Comparison of ENCODE assay signal across 24 cellular contexts in the genomic region with DNA sequence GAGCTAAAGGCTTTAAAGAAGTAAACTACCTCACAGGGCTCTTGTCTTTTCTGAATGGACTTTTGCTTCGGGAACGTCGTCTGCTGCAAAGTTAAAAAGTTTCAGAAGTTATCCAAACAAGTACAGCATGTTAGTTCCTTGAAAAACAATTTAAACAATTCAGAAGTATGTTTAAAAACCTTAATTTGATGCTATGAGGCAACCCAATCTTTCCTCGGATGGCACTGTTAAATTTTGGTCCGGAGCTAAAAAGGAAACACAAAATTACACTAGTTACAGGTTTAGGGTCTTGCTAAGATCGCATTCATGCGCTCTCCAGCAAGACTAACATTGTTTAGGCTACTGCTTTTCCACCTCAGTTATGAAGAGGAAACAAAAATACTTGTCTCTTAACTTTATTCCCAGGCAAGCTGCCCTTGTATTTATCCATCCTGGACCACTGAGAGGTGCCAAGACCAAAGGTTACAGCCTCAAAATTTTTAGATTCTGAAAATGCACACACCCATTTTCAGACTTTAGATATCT. TPM values are rescaled to one million over a fixed set of nuclear protein-coding genes. Genes with fewer than 3 reads are reported as not detected.
DNase-seq lines count a peak whose midpoint lies in the region; ATAC-seq, FAIRE-seq and TF ChIP-seq lines count a peak whose summit lies in the region.
"Had no signal": no experiment of that assay in that cellular context is flagged by ENCODE, and none has a peak within 500 bp of the region (broad histone marks: within the 10 kb centered on the region; RNA-seq: fewer than 3 reads in every experiment).

No MANE protein-coding gene starts in this region.

- peaks cover 92% of the 10 kb centered on the region for H3K79me2 ChIP-seq in K562 (ENCODE audit: control insufficient read depth, insufficient read depth, low read length)
- peaks cover 97% of the 10 kb centered on the region for H3K79me2 ChIP-seq in osteoblast (ENCODE audit: insufficient read depth, low read length)

- H3K4me1 ChIP-seq in K562 (replicated peaks in 1 of 2; ENCODE audit: control insufficient read depth in 2 of 2, insufficient read depth in 2 of 2, low read length in 2 of 2): no peaks in the 10 kb centered on the region
- peaks cover 21% of the 10 kb centered on the region for H3K4me1 ChIP-seq in osteoblast (ENCODE audit: insufficient read depth, low read length)

- H3K4me2 ChIP-seq in K562 (ENCODE audit: insufficient read depth, low read length): no peak overlapping the region
- peak overlapping the region; percentile 3 for H3K4me2 ChIP-seq in osteoblast (ENCODE audit: insufficient read depth, low read length)
- H3K4me2 ChIP-seq: BLaER1 treated with 17β-estradiol and CSF1 and Interleukin-3, amounts not matched to agents 10 nM and 100 nM had no signal

- H4K20me1 ChIP-seq in K562 (replicated peaks; ENCODE audit: control insufficient read depth, insufficient read depth, low read length) (peaks cover 29% of the 10 kb centered on the region), osteoblast (ENCODE audit: insufficient read depth, low read length) (peaks cover 73% of the 10 kb centered on the region)

- no peak for TF ChIP-seq CTCF in activated CD8-positive, alpha-beta T cell treated with anti-CD3 and anti-CD28 coated beads for 36 hours (IDR thresholded peaks at IDR 0.05)
- TF ChIP-seq CTCF in K562 (IDR thresholded peaks at IDR 0.05 in 2 of 3, conservative IDR thresholded peaks at IDR 0.05 in 1 of 3; ENCODE audit: insufficient read depth in 2 of 3, low read depth in 1 of 3, low read length in 3 of 3) (no peak), osteoblast (IDR thresholded peaks at IDR 0.05; ENCODE audit: extremely low read depth, low read depth, low read length) (no peak)

- H3K4me3 ChIP-seq in K562 (no peak overlapping the region), osteoblast (ENCODE audit: insufficient read depth, low read length) (no peak overlapping the region)
- H3K4me3 ChIP-seq: BLaER1 treated with 17β-estradiol and CSF1 and Interleukin-3, amounts not matched to agents 10 nM and 100 nM; Peyer's patch had no signal

- no peak overlapping the region for H3K4me3 Mint-ChIP-seq in activated CD8-positive, alpha-beta T cell treated with anti-CD3 and anti-CD28 coated beads for 36 hours
- H3K4me3 Mint-ChIP-seq in activated CD8-positive, alpha-beta T cell treated with anti-CD3 and anti-CD28 coated beads, Interleukin-2, amount 10 ng/mL, durations not matched to agents 7 days and 5 days: no peak overlapping the region
- H3K4me3 Mint-ChIP-seq: H9 had no signal

- ATAC-seq in activated CD8-positive, alpha-beta T cell treated with anti-CD3 and anti-CD28 coated beads for 36 hours: no peak
- ATAC-seq in activated CD8-positive, alpha-beta T cell treated with anti-CD3 and anti-CD28 coated beads, Interleukin-2, amount 10 ng/mL, durations not matched to agents 7 days and 5 days: no peak
- ATAC-seq in K562: no peak
- no peak for ATAC-seq in GM21786 (IDR thresholded peaks at IDR 0.05; ENCODE audit: unreplicated experiment)
- ATAC-seq in HG02938 (IDR thresholded peaks at IDR 0.05; ENCODE audit: unreplicated experiment): no peak
- ATAC-seq: CD8-positive, alpha-beta T cell; SK-N-SH treated with all-trans-retinoic acid at 6 μM for 48 hours had no signal

- no peaks in the 10 kb centered on the region for H3K27me3 Mint-ChIP-seq in activated CD8-positive, alpha-beta T cell treated with anti-CD3 and anti-CD28 coated beads for 36 hours
- H3K27me3 Mint-ChIP-seq in activated CD8-positive, alpha-beta T cell treated with anti-CD3 and anti-CD28 coated beads, Interleukin-2, amount 10 ng/mL, durations not matched to agents 7 days and 5 days (ENCODE audit: low read depth): no peaks in the 10 kb centered on the region

- no peaks in the 10 kb centered on the region for H3K27me3 ChIP-seq in K562 (ENCODE audit: control insufficient read depth in 2 of 2, insufficient read depth in 2 of 2, low read length in 2 of 2)
- H3K27me3 ChIP-seq in osteoblast (ENCODE audit: insufficient read depth, low read length): no peaks in the 10 kb centered on the region
- H3K27me3 ChIP-seq: BLaER1 treated with 17β-estradiol and CSF1 and Interleukin-3, amounts not matched to agents 10 nM and 100 nM; Peyer's patch had no signal

- no peak for DNase-seq in activated CD8-positive, alpha-beta T cell treated with anti-CD3 and anti-CD28 coated beads for 36 hours
- no peak for DNase-seq in activated CD8-positive, alpha-beta T cell treated with anti-CD3 and anti-CD28 coated beads, Interleukin-2, amount 10 ng/mL, durations not matched to agents 7 days and 5 days
- DNase-seq in GM12892 (ENCODE audit: insufficient read length): no peak
- no peak for DNase-seq in K562 (ENCODE audit: extremely low read depth in 1 of 4, low spot score in 3 of 4)
- DNase-seq in osteoblast (ENCODE audit: insufficient read length, low spot score, missing footprints): no peak
- no peak for DNase-seq in NCI-H345 treated with DMSO at 0.1 percent for 48 hours (lab: John Stamatoyannopoulos, UW; ENCODE audit: unreplicated experiment)
- DNase-seq: Calu3; CD8-positive, alpha-beta T cell; DMS153; H9; KBM-7; NCI-H1105; NCI-H1694; NCI-H2081; NCI-H2171; NCI-H345; NCI-H524 treated with DMSO at 0.1 percent for 48 hours; NCI-H82; Peyer's patch had no signal

- H3K9me3 Mint-ChIP-seq in activated CD8-positive, alpha-beta T cell treated with anti-CD3 and anti-CD28 coated beads for 36 hours: no peaks in the 10 kb centered on the region
- no peaks in the 10 kb centered on the region for H3K9me3 Mint-ChIP-seq in activated CD8-positive, alpha-beta T cell treated with anti-CD3 and anti-CD28 coated beads, Interleukin-2, amount 10 ng/mL, durations not matched to agents 7 days and 5 days (ENCODE audit: insufficient read depth)
- H3K9me3 Mint-ChIP-seq: CD8-positive, alpha-beta T cell; H9 had no signal

- POLR2A ChIA-PET in activated CD8-positive, alpha-beta T cell treated with anti-CD3 and anti-CD28 coated beads for 36 hours (lab: Charles Lee): interaction anchor here (1.0 to 36.9 kb wide), 4 partner anchors 2 to 157 kb away, joined by 3 to 1214 read pairs (median 608); partner anchors contain the start of genes NFS1, RBM39 and ROMO1
- POLR2A ChIA-PET in activated CD8-positive, alpha-beta T cell treated with anti-CD3 and anti-CD28 coated beads, Interleukin-2, amount 10 ng/mL, durations not matched to agents 7 days and 5 days (lab: Charles Lee): interaction anchor here (0.6 to 3.2 kb wide), 9 partner anchors 8 to 1280 kb away, joined by 3 to 13 read pairs (median 4); no protein-coding TSS in a partner anchor
- POLR2A ChIA-PET in K562 (lab: Yijun Ruan, JAX): interaction anchor here (0.6 to 7.4 kb wide), 10 partner anchors 8 to 155 kb away, joined by 3 to 99 read pairs (median 4); partner anchors contain the start of gene RBM39

- H3K27ac ChIP-seq in K562 (ENCODE audit: extremely low read depth, low read depth, low read length) (no peak overlapping the region), osteoblast (ENCODE audit: low read depth, low read length) (peak overlapping the region; percentile 5)
- H3K27ac ChIP-seq: 22Rv1; BLaER1 treated with 17β-estradiol and CSF1 and Interleukin-3, amounts not matched to agents 10 nM and 100 nM; Peyer's patch had no signal

- FAIRE-seq in GM12892 (lab: Jason Lieb, UNC) (no peak), K562 (lab: Jason Lieb, UNC) (peak; percentile 35)

- no peak for TF ChIP-seq RAD21 in K562 (CRISPR knock-in tag; conservative IDR thresholded peaks at IDR 0.05 in 1 of 2, IDR thresholded peaks at IDR 0.05 in 1 of 2)

- no TSS peak for BruUV-seq in K562 (replicated peaks; lab: Mats Ljungman, UMichigan)

- in situ Hi-C loops in K562 (cut with MboI): no loop called here

- H3K4me1 Mint-ChIP-seq in activated CD8-positive, alpha-beta T cell treated with anti-CD3 and anti-CD28 coated beads for 36 hours (ENCODE audit: low read depth): peaks cover 53% of the 10 kb centered on the region
- H3K4me1 Mint-ChIP-seq in activated CD8-positive, alpha-beta T cell treated with anti-CD3 and anti-CD28 coated beads, Interleukin-2, amount 10 ng/mL, durations not matched to agents 7 days and 5 days (ENCODE audit: low read depth): peaks cover 42% of the 10 kb centered on the region

- CTCF ChIA-PET in activated CD8-positive, alpha-beta T cell treated with anti-CD3 and anti-CD28 coated beads for 36 hours (lab: Charles Lee): interaction anchor here (1.6 to 3.3 kb wide), 2 partner anchors 10 to 13 kb away, joined by 7 to 11 read pairs; partner anchors contain the start of gene RBM39
- CTCF ChIA-PET in activated CD8-positive, alpha-beta T cell treated with anti-CD3 and anti-CD28 coated beads, Interleukin-2, amount 10 ng/mL, durations not matched to agents 7 days and 5 days (lab: Charles Lee): interaction anchor here (1.0 to 1.9 kb wide), 4 partner anchors 10 to 155 kb away, joined by 4 to 6 read pairs (median 4); no protein-coding TSS in a partner anchor
- CTCF ChIA-PET in K562 (lab: Yijun Ruan, JAX; ENCODE audit: low intra/inter-chr PET ratio): no interaction called here

- TF ChIP-seq POLR2A in GM12892 (IDR thresholded peaks at IDR 0.05; ENCODE audit: low read depth, low read length): peak; percentile 61
- no peak for TF ChIP-seq POLR2A in K562 (conservative IDR thresholded peaks at IDR 0.05)

- H3K27ac Mint-ChIP-seq in activated CD8-positive, alpha-beta T cell treated with anti-CD3 and anti-CD28 coated beads for 36 hours: peak overlapping the region; percentile 3
- H3K27ac Mint-ChIP-seq in activated CD8-positive, alpha-beta T cell treated with anti-CD3 and anti-CD28 coated beads, Interleukin-2, amount 10 ng/mL, durations not matched to agents 7 days and 5 days: no peak overlapping the region
- H3K27ac Mint-ChIP-seq: CD8-positive, alpha-beta T cell had no signal

- 97% methylated on average over 7 of the region's 7 CpGs for WGBS in K562 (ENCODE audit: insufficient coverage, low coverage, missing lambda C conversion rate)

- H3K9me3 ChIP-seq in K562 (replicated peaks; ENCODE audit: control insufficient read depth, insufficient read depth, low read depth, low read length) (no peaks in the 10 kb centered on the region), osteoblast (ENCODE audit: low read depth, low read length) (no peaks in the 10 kb centered on the region)
- H3K9me3 ChIP-seq: BLaER1 treated with 17β-estradiol and CSF1 and Interleukin-3, amounts not matched to agents 10 nM and 100 nM; Peyer's patch had no signal

- H3K9me1 ChIP-seq in K562 (ENCODE audit: control insufficient read depth, insufficient read depth, low read length): no peaks in the 10 kb centered on the region

- no peak overlapping the region for H3K9ac ChIP-seq in K562 (ENCODE audit: insufficient read depth in 1 of 2, low read depth in 2 of 2, low read length in 2 of 2)
- H3K9ac ChIP-seq: BLaER1 treated with 17β-estradiol and CSF1 and Interleukin-3, amounts not matched to agents 10 nM and 100 nM had no signal

- TF ChIP-seq EP300 in K562 (IDR thresholded peaks at IDR 0.05; ENCODE audit: low read length): no peak

- no peak overlapping the region for H2AFZ ChIP-seq in K562 (ENCODE audit: low read depth, low read length)
- no peak overlapping the region for H2AFZ ChIP-seq in osteoblast (ENCODE audit: low read length)

- peaks cover 76% of the 10 kb centered on the region for H3K36me3 Mint-ChIP-seq in activated CD8-positive, alpha-beta T cell treated with anti-CD3 and anti-CD28 coated beads for 36 hours (ENCODE audit: low read depth)
- peaks cover 70% of the 10 kb centered on the region for H3K36me3 Mint-ChIP-seq in activated CD8-positive, alpha-beta T cell treated with anti-CD3 and anti-CD28 coated beads, Interleukin-2, amount 10 ng/mL, durations not matched to agents 7 days and 5 days (ENCODE audit: low read depth)

- H3K36me3 ChIP-seq in K562 (ENCODE audit: control insufficient read depth, insufficient read depth, low read length) (peaks cover 98% of the 10 kb centered on the region), osteoblast (ENCODE audit: insufficient read depth, low read length) (peaks cover 95% of the 10 kb centered on the region)

- intact Hi-C loops in activated CD8-positive, alpha-beta T cell treated with anti-CD3 and anti-CD28 coated beads for 36 hours (cut with micrococcal nuclease): no loop called here
- intact Hi-C loops in K562 (cut with micrococcal nuclease): no loop called here

RNA-seq across cellular contexts. Expression of gene RBM39, which starts 12.7 kb away (rescaled TPM):
- total RNA-seq in activated CD8-positive, alpha-beta T cell treated with anti-CD3 and anti-CD28 coated beads for 36 hours: 100 to 1,000 TPM; 317 to 321 TPM
- 100 to 1,000 TPM; 333 to 358 TPM for total RNA-seq in activated CD8-positive, alpha-beta T cell treated with anti-CD3 and anti-CD28 coated beads, Interleukin-2, amount 10 ng/mL, durations not matched to agents 7 days and 5 days
- 234 TPM for polyA plus RNA-seq in GM12892 (2012; ENCODE audit: missing spikeins)
- 377 and 1,084 TPM in 2 replicates for total RNA-seq in K562 (2011; cell fraction: chromatin; rRNA removed; ENCODE audit: low replicate concordance)
- 154 and 218 TPM in 2 replicates for total RNA-seq in K562 (2011; cell fraction: nucleolus; rRNA removed)
- 345 and 673 TPM in 2 replicates for total RNA-seq in K562 (2011; cell fraction: nucleoplasm; rRNA removed)
- total RNA-seq in K562 (2014; rRNA removed): 241 and 314 TPM in 2 replicates
- total RNA-seq in K562 (2014; rRNA removed; fragmentation: Illumina TruSeq; extraction: Trizol): 305 and 330 TPM in 2 replicates
- total RNA-seq in K562 (2015; rRNA removed; fragmentation: Illumina TruSeq; extraction: Trizol): 297 and 319 TPM in 2 replicates
- total RNA-seq in K562 (2021): 241 and 250 TPM in 2 replicates
- 187 and 191 TPM in 2 replicates for polyA plus RNA-seq in K562 (2011; rRNA removed)
- 33.0 and 80.4 TPM in 2 replicates for polyA plus RNA-seq in K562 (2011; cell fraction: cytosol; rRNA removed)
- polyA plus RNA-seq in K562 (2011; cell fraction: nucleus; rRNA removed): 662 and 820 TPM in 2 replicates
- 185 and 194 TPM in 2 replicates for polyA plus RNA-seq in K562 (2012)
- polyA plus RNA-seq in K562 (2014; fragmentation: Illumina TruSeq; extraction: Trizol): 213 and 218 TPM in 2 replicates
- 100 to 1,000 TPM; 143 to 198 TPM for polyA plus RNA-seq in K562 (2014; fragmentation: Nextera tagmentation; extraction: Ambion mirVana)
- polyA plus RNA-seq in K562 (2014; rRNA removed): 212 and 228 TPM in 2 replicates
- 178 and 203 TPM in 2 replicates for polyA minus RNA-seq in K562 (2011; rRNA and poly(A)+ RNA removed)
- 67.8 and 77.2 TPM in 2 replicates for polyA minus RNA-seq in K562 (2011; cell fraction: cytosol; rRNA and poly(A)+ RNA removed)
- polyA minus RNA-seq in K562 (2011; cell fraction: nucleus; rRNA and poly(A)+ RNA removed): 241 and 336 TPM in 2 replicates
- 274 and 300 TPM in 2 replicates for total RNA-seq in osteoblast

RNA-seq across cellular contexts. Expression of gene ROMO1, which starts 30.1 kb away (rescaled TPM):
- 100 to 1,000 TPM; 146 to 148 TPM for total RNA-seq in activated CD8-positive, alpha-beta T cell treated with anti-CD3 and anti-CD28 coated beads for 36 hours
- total RNA-seq in activated CD8-positive, alpha-beta T cell treated with anti-CD3 and anti-CD28 coated beads, Interleukin-2, amount 10 ng/mL, durations not matched to agents 7 days and 5 days: 100 to 1,000 TPM; 134 to 143 TPM
- polyA plus RNA-seq in GM12892 (2012; ENCODE audit: missing spikeins): 80.8 TPM
- total RNA-seq in K562 (2011; cell fraction: chromatin; rRNA removed; ENCODE audit: low replicate concordance): 8.1 and 30.8 TPM in 2 replicates
- 77.2 and 84.6 TPM in 2 replicates for total RNA-seq in K562 (2011; cell fraction: nucleolus; rRNA removed)
- total RNA-seq in K562 (2011; cell fraction: nucleoplasm; rRNA removed): 53.4 and 57.0 TPM in 2 replicates
- 422 and 571 TPM in 2 replicates for total RNA-seq in K562 (2014; rRNA removed)
- 46.5 and 50.1 TPM in 2 replicates for total RNA-seq in K562 (2014; rRNA removed; fragmentation: Illumina TruSeq; extraction: Trizol)
- 137 and 139 TPM in 2 replicates for total RNA-seq in K562 (2015; rRNA removed; fragmentation: Illumina TruSeq; extraction: Trizol)
- 217 and 226 TPM in 2 replicates for total RNA-seq in K562 (2021)
- 179 and 193 TPM in 2 replicates for polyA plus RNA-seq in K562 (2011; rRNA removed)
- polyA plus RNA-seq in K562 (2011; cell fraction: cytosol; rRNA removed): 657 and 854 TPM in 2 replicates
- 234 and 309 TPM in 2 replicates for polyA plus RNA-seq in K562 (2011; cell fraction: nucleus; rRNA removed)
- 288 and 480 TPM in 2 replicates for polyA plus RNA-seq in K562 (2012)
- polyA plus RNA-seq in K562 (2014; fragmentation: Illumina TruSeq; extraction: Trizol): 31.8 and 117 TPM in 2 replicates
- polyA plus RNA-seq in K562 (2014; fragmentation: Nextera tagmentation; extraction: Ambion mirVana): 100 to 1,000 TPM; 635 to 741 TPM
- polyA plus RNA-seq in K562 (2014; rRNA removed): 433 and 559 TPM in 2 replicates
- polyA minus RNA-seq in K562 (2011; rRNA and poly(A)+ RNA removed): 18.5 and 28.9 TPM in 2 replicates
- polyA minus RNA-seq in K562 (2011; cell fraction: cytosol; rRNA and poly(A)+ RNA removed): 43.7 and 68.4 TPM in 2 replicates
- polyA minus RNA-seq in K562 (2011; cell fraction: nucleus; rRNA and poly(A)+ RNA removed): 21.0 and 24.8 TPM in 2 replicates
- 108 and 124 TPM in 2 replicates for total RNA-seq in osteoblast

RNA-seq across cellular contexts. Expression of gene NFS1, which starts 30.2 kb away (rescaled TPM):
- 10 to 100 TPM; 39.7 to 40.8 TPM for total RNA-seq in activated CD8-positive, alpha-beta T cell treated with anti-CD3 and anti-CD28 coated beads for 36 hours
- total RNA-seq in activated CD8-positive, alpha-beta T cell treated with anti-CD3 and anti-CD28 coated beads, Interleukin-2, amount 10 ng/mL, durations not matched to agents 7 days and 5 days: 10 to 100 TPM; 32.7 to 34.7 TPM
- polyA plus RNA-seq in GM12892 (2012; ENCODE audit: missing spikeins): 25.7 TPM
- 52.4 and 75.5 TPM in 2 replicates for total RNA-seq in K562 (2011; cell fraction: chromatin; rRNA removed; ENCODE audit: low replicate concordance)
- total RNA-seq in K562 (2011; cell fraction: nucleolus; rRNA removed): 59.4 and 63.0 TPM in 2 replicates
- total RNA-seq in K562 (2011; cell fraction: nucleoplasm; rRNA removed): 55.7 and 62.0 TPM in 2 replicates
- total RNA-seq in K562 (2014; rRNA removed) (45.0 and 59.4 TPM in 2 replicates), K562 (2014; rRNA removed; fragmentation: Illumina TruSeq; extraction: Trizol) (41.0 and 41.8 TPM in 2 replicates), K562 (2015; rRNA removed; fragmentation: Illumina TruSeq; extraction: Trizol) (34.1 and 34.7 TPM in 2 replicates), K562 (2021) (47.1 and 52.5 TPM in 2 replicates), osteoblast (21.7 and 29.5 TPM in 2 replicates)
- polyA plus RNA-seq in K562 (2011; rRNA removed) (72.2 and 76.3 TPM in 2 replicates), K562 (2014; fragmentation: Illumina TruSeq; extraction: Trizol) (48.0 and 51.9 TPM in 2 replicates), K562 (2014; fragmentation: Nextera tagmentation; extraction: Ambion mirVana) (10 to 100 TPM; 11.5 to 13.9 TPM), K562 (2014; rRNA removed) (84.8 and 94.6 TPM in 2 replicates)
- polyA plus RNA-seq in K562 (2011; cell fraction: cytosol; rRNA removed): 84.5 and 124 TPM in 2 replicates
- polyA plus RNA-seq in K562 (2011; cell fraction: nucleus; rRNA removed): 63.6 and 64.2 TPM in 2 replicates
- 27.4 and 33.4 TPM in 2 replicates for polyA plus RNA-seq in K562 (2012)
- 45.8 and 53.4 TPM in 2 replicates for polyA minus RNA-seq in K562 (2011; rRNA and poly(A)+ RNA removed)
- polyA minus RNA-seq in K562 (2011; cell fraction: cytosol; rRNA and poly(A)+ RNA removed): 19.5 and 21.2 TPM in 2 replicates
- 21.2 and 21.4 TPM in 2 replicates for polyA minus RNA-seq in K562 (2011; cell fraction: nucleus; rRNA and poly(A)+ RNA removed)

RNA-seq across cellular contexts. Expression of gene PHF20, which starts 42.5 kb away (rescaled TPM):
- 10 to 100 TPM; 57.9 to 58.8 TPM for total RNA-seq in activated CD8-positive, alpha-beta T cell treated with anti-CD3 and anti-CD28 coated beads for 36 hours
- 10 to 100 TPM; 53.6 to 61.5 TPM for total RNA-seq in activated CD8-positive, alpha-beta T cell treated with anti-CD3 and anti-CD28 coated beads, Interleukin-2, amount 10 ng/mL, durations not matched to agents 7 days and 5 days
- 60.0 TPM for polyA plus RNA-seq in GM12892 (2012; ENCODE audit: missing spikeins)
- 82.3 and 150 TPM in 2 replicates for total RNA-seq in K562 (2011; cell fraction: chromatin; rRNA removed; ENCODE audit: low replicate concordance)
- 62.7 and 66.5 TPM in 2 replicates for total RNA-seq in K562 (2011; cell fraction: nucleolus; rRNA removed)
- total RNA-seq in K562 (2011; cell fraction: nucleoplasm; rRNA removed): 101 and 125 TPM in 2 replicates
- total RNA-seq in K562 (2014; rRNA removed) (54.2 and 60.3 TPM in 2 replicates), K562 (2014; rRNA removed; fragmentation: Illumina TruSeq; extraction: Trizol) (77.2 and 85.9 TPM in 2 replicates), K562 (2015; rRNA removed; fragmentation: Illumina TruSeq; extraction: Trizol) (63.2 and 66.1 TPM in 2 replicates), K562 (2021) (49.9 and 55.1 TPM in 2 replicates), osteoblast (34.8 and 39.1 TPM in 2 replicates)
- polyA plus RNA-seq in K562 (2011; rRNA removed) (35.7 and 49.9 TPM in 2 replicates), K562 (2014; fragmentation: Illumina TruSeq; extraction: Trizol) (70.7 and 75.0 TPM in 2 replicates), K562 (2014; fragmentation: Nextera tagmentation; extraction: Ambion mirVana) (100 to 1,000 TPM; 178 to 196 TPM), K562 (2014; rRNA removed) (83.3 and 86.9 TPM in 2 replicates)
- polyA plus RNA-seq in K562 (2011; cell fraction: cytosol; rRNA removed): 31.1 and 34.8 TPM in 2 replicates
- polyA plus RNA-seq in K562 (2011; cell fraction: nucleus; rRNA removed): 30.2 and 32.2 TPM in 2 replicates
- polyA plus RNA-seq in K562 (2012): 43.2 and 96.3 TPM in 2 replicates
- 59.5 and 68.3 TPM in 2 replicates for polyA minus RNA-seq in K562 (2011; rRNA and poly(A)+ RNA removed)
- 24.5 and 25.3 TPM in 2 replicates for polyA minus RNA-seq in K562 (2011; cell fraction: cytosol; rRNA and poly(A)+ RNA removed)
- 17.8 and 39.2 TPM in 2 replicates for polyA minus RNA-seq in K562 (2011; cell fraction: nucleus; rRNA and poly(A)+ RNA removed)
